8 cellular contexts compared by ENCODE assay signal in genomic region chr2:171598713-171599319, GRCh38.
DNase-seq lines count a peak whose midpoint lies in the region; ATAC-seq and TF ChIP-seq lines count a peak whose summit lies in the region.

No MANE protein-coding gene starts in this region.

- H3K4me1 Mint-ChIP-seq in CD4-positive, CD25-positive, alpha-beta regulatory T cell: peaks cover 0 to 6% (median 3%) of the 10 kb centered on the region in 4 donors
- peaks cover 1 to 5% of the 10 kb centered on the region in 2 donors for H3K4me1 Mint-ChIP-seq in effector memory CD8-positive, alpha-beta T cell (ENCODE audit: low read depth in 2 of 2)

- peaks cover 30% of the 10 kb centered on the region for H3K27me3 Mint-ChIP-seq in CD4-positive, CD25-positive, alpha-beta regulatory T cell
- peaks cover 21 to 22% of the 10 kb centered on the region in 2 donors for H3K27me3 Mint-ChIP-seq in effector memory CD8-positive, alpha-beta T cell

- no peak overlapping the region for H3K4me2 ChIP-seq in mesenchymal stem cell (ENCODE audit: low read length, poor library complexity, severe bottlenecking)

- TF ChIP-seq EP300 in stomach (IDR thresholded peaks at IDR 0.05): no peak

- no peak overlapping the region for H3K27ac ChIP-seq in CD4-positive, CD25-positive, alpha-beta regulatory T cell (ENCODE audit: insufficient read depth, low read length, poor library complexity, severe bottlenecking)
- no peak overlapping the region for H3K27ac ChIP-seq in VCaP
- H3K27ac ChIP-seq in mesenchymal stem cell (ENCODE audit: low read length, poor library complexity, severe bottlenecking): no peak overlapping the region
- no peak overlapping the region for H3K27ac ChIP-seq in stomach

- H3K4ac ChIP-seq in mesenchymal stem cell (ENCODE audit: low read depth in 1 of 2, low read length in 2 of 2): no peak overlapping the region

- H2BK120ac ChIP-seq in mesenchymal stem cell (ENCODE audit: low read depth, low read length): no peak overlapping the region

- TF ChIP-seq CTCF in VCaP (conservative IDR thresholded peaks at IDR 0.05): peak; percentile 88
- peak in 5 of 7 experiments; percentile 48 to 79 (median 62) for TF ChIP-seq CTCF in stomach (IDR thresholded peaks at IDR 0.05)

- no peak overlapping the region for H2BK5ac ChIP-seq in mesenchymal stem cell (ENCODE audit: low read depth, low read length, poor library complexity, severe bottlenecking)

- no peak overlapping the region for H3K23ac ChIP-seq in mesenchymal stem cell (ENCODE audit: low read length in 2 of 2)

- intact Hi-C loops in stomach (cut with DNase I; ENCODE audit: low total_unique reads): no loop called here

- WGBS in mesenchymal stem cell: 47% methylated on average over 3 of the region's 7 CpGs
- WGBS in stomach, 5 donors: 9 to 18% (median 12%) methylated on average over 7 of the region's 7 CpGs

- no peak overlapping the region for H4K91ac ChIP-seq in mesenchymal stem cell (ENCODE audit: low read length)

- no peak overlapping the region for H2BK15ac ChIP-seq in mesenchymal stem cell (ENCODE audit: low read depth, poor library complexity, severe bottlenecking)

- H2BK12ac ChIP-seq in mesenchymal stem cell (ENCODE audit: low read length in 2 of 2): no peak overlapping the region

- DNase-seq in CD4-positive, CD25-positive, alpha-beta regulatory T cell: peak; percentile 16 to 77 (median 63)
- DNase-seq in NCI-H2196 treated with DMSO at 0.1 percent for 48 hours (lab: John Stamatoyannopoulos, UW; ENCODE audit: unreplicated experiment) (peak; percentile 42), mesenchymal stem cell (peak; percentile 76), stomach (peak; percentile 31)
- DNase-seq in effector memory CD8-positive, alpha-beta T cell: peak; percentile 33 to 40 (median 33)

- H3K36me3 ChIP-seq in CD4-positive, CD25-positive, alpha-beta regulatory T cell (ENCODE audit: control insufficient read depth, insufficient read depth, low read length): no peaks in the 10 kb centered on the region
- H3K36me3 ChIP-seq in mesenchymal stem cell (ENCODE audit: control insufficient read depth in 1 of 2, insufficient read depth in 2 of 2, low read depth in 1 of 2, low read length in 2 of 2) (no peaks in the 10 kb centered on the region), stomach (no peaks in the 10 kb centered on the region)

- peak; percentile 88 to 89 for ATAC-seq in CD4-positive, CD25-positive, alpha-beta regulatory T cell (ENCODE audit: low read depth in 2 of 2)
- ATAC-seq in GM18870 (IDR thresholded peaks at IDR 0.05; ENCODE audit: unreplicated experiment) (peak; percentile 92), HG03108 (IDR thresholded peaks at IDR 0.05; ENCODE audit: unreplicated experiment) (peak; percentile 83)
- ATAC-seq in effector memory CD8-positive, alpha-beta T cell (replicated peaks): peak; percentile 99

- H3K18ac ChIP-seq in mesenchymal stem cell (ENCODE audit: low read depth in 1 of 2, low read length in 2 of 2): no peak overlapping the region

- peaks cover 1% of the 10 kb centered on the region for H3K79me1 ChIP-seq in mesenchymal stem cell (replicated peaks; ENCODE audit: low read length, poor library complexity, severe bottlenecking)

- H2AFZ ChIP-seq in mesenchymal stem cell (ENCODE audit: low read depth, low read length): no peak overlapping the region

- H3K4me3 ChIP-seq in CD4-positive, CD25-positive, alpha-beta regulatory T cell (ENCODE audit: low read depth, low read length): no peak overlapping the region
- H3K4me3 ChIP-seq in mesenchymal stem cell (ENCODE audit: insufficient read depth in 1 of 2, low read depth in 1 of 2, low read length in 2 of 2) (no peak overlapping the region), stomach (no peak overlapping the region)

- peak overlapping the region; percentile 53 for H3K9ac ChIP-seq in mesenchymal stem cell (ENCODE audit: low read length)

- H2AK5ac ChIP-seq in mesenchymal stem cell (ENCODE audit: low read length, severe bottlenecking): no peak overlapping the region

- H3K9me3 ChIP-seq in CD4-positive, CD25-positive, alpha-beta regulatory T cell (ENCODE audit: control insufficient read depth in 2 of 2, low read length in 2 of 2): no peaks in the 10 kb centered on the region
- no peaks in the 10 kb centered on the region for H3K9me3 ChIP-seq in mesenchymal stem cell (ENCODE audit: control insufficient read depth, low read length)
- no peaks in the 10 kb centered on the region for H3K9me3 ChIP-seq in stomach

- no peak overlapping the region for H4K8ac ChIP-seq in mesenchymal stem cell (ENCODE audit: low read length)

- H3K4me1 ChIP-seq in CD4-positive, CD25-positive, alpha-beta regulatory T cell (ENCODE audit: control insufficient read depth, insufficient read depth, low read length, poor library complexity, severe bottlenecking): no peaks in the 10 kb centered on the region
- H3K4me1 ChIP-seq in mesenchymal stem cell (ENCODE audit: control insufficient read depth, insufficient read depth, low read depth, low read length): peaks cover 4% of the 10 kb centered on the region
- H3K4me1 ChIP-seq in stomach: peaks cover 0 to 5% (median 0%) of the 10 kb centered on the region in 4 donors

- no peaks in the 10 kb centered on the region for H3K36me3 Mint-ChIP-seq in CD4-positive, CD25-positive, alpha-beta regulatory T cell
- no peaks in the 10 kb centered on the region for H3K36me3 Mint-ChIP-seq in effector memory CD8-positive, alpha-beta T cell (ENCODE audit: insufficient read depth)

- no peak overlapping the region for H3K4me3 Mint-ChIP-seq in CD4-positive, CD25-positive, alpha-beta regulatory T cell
- H3K4me3 Mint-ChIP-seq in effector memory CD8-positive, alpha-beta T cell: no peak overlapping the region

- no peak for TF ChIP-seq POLR2A in stomach (IDR thresholded peaks at IDR 0.05)

- no peak overlapping the region for H3K14ac ChIP-seq in mesenchymal stem cell (ENCODE audit: low read length in 2 of 2)

- no peak overlapping the region for H3K27ac Mint-ChIP-seq in CD4-positive, CD25-positive, alpha-beta regulatory T cell
- no peak overlapping the region for H3K27ac Mint-ChIP-seq in effector memory CD8-positive, alpha-beta T cell

- no peaks in the 10 kb centered on the region for H3K27me3 ChIP-seq in CD4-positive, CD25-positive, alpha-beta regulatory T cell (ENCODE audit: control insufficient read depth, insufficient read depth, low read length)
- no peaks in the 10 kb centered on the region for H3K27me3 ChIP-seq in mesenchymal stem cell (ENCODE audit: control insufficient read depth in 1 of 2, insufficient read depth in 1 of 2, low read length in 2 of 2)
- H3K27me3 ChIP-seq in stomach: peaks cover 0 to 4% (median 3%) of the 10 kb centered on the region in 3 donors

- H3K9me3 Mint-ChIP-seq in CD4-positive, CD25-positive, alpha-beta regulatory T cell: peaks cover 0 to 3% (median 0%) of the 10 kb centered on the region in 7 donors
- H3K9me3 Mint-ChIP-seq in effector memory CD8-positive, alpha-beta T cell: no peaks in the 10 kb centered on the region
